ENCODE assay signal across 8 cellular contexts in the genomic region with DNA sequence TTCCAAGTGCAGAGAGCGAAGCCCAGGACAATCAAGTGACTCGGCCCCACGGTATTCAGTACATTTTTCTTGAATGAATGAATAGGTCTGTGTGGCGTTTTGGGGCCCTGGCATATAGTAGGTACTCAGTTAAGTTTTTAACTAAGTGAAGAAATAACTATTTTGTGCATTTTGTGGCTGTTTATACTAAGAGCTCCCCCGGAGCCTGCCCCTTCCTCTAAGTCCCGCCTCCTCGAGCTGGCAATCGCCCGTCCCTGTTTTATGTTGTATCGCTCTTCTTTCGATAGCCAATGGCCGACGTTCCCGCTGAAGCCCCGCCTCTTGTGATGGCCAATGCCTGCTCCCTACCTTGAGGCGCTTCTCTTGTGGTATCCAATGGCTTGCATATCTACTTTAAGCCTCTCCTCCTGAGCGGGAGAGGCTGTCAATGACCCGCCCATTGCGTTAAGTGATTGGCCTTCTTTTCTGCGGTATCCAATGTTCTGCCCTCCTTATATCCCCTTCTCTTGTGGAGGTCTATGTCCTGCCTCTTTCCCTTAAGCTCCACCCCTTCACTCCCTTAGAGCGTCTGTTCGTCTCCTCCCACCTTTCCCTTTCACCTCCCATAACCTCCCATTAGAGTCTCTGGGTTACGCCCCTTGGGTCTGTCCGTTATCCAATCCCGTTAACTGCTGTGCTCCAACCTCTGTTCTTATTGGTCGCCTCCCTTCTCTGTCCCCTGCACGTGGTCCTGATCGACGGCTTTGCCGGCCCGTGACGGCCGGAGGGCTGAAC. TPM values are rescaled to one million over a fixed set of nuclear protein-coding genes. Genes with fewer than 3 reads are reported as not detected.
DNase-seq lines count a peak whose midpoint lies in the region; ATAC-seq and TF ChIP-seq lines count a peak whose summit lies in the region.

No MANE protein-coding gene starts in this region.

- TF ChIP-seq POLR2A in NB4 (IDR thresholded peaks at IDR 0.05; ENCODE audit: extremely low read depth, insufficient read length), result peak; percentile 45

- no peaks in the 10 kb centered on the region for H3K27me3 Mint-ChIP-seq in activated naive CD4-positive, alpha-beta T cell treated with anti-CD3 and anti-CD28 coated beads, Interleukin-2, amount 10 ng/mL, durations not matched to agents 7 days and 5 days

- peak; percentile 100 for DNase-seq in GM04503 (ENCODE audit: low read depth)
- peak; percentile 98 for DNase-seq in NB4 (ENCODE audit: low read depth)
- peak; percentile 100 for DNase-seq in SK-MEL-5 (ENCODE audit: low read depth, low spot score)
- DNase-seq in activated naive CD4-positive, alpha-beta T cell treated with anti-CD3 and anti-CD28 coated beads, Interleukin-2, amount 10 ng/mL, durations not matched to agents 7 days and 5 days, result peak; percentile 99
- DNase-seq in glomerular visceral epithelial cell (ENCODE audit: extremely low spot score), result peak; percentile 100
- peak; percentile 100 for DNase-seq in occipital lobe (lab: John Stamatoyannopoulos, UW)

- H3K27ac ChIP-seq in temporal lobe (ENCODE audit: low read depth, low read length), result peak overlapping the region; percentile 70

- H3K36me3 Mint-ChIP-seq in activated naive CD4-positive, alpha-beta T cell treated with anti-CD3 and anti-CD28 coated beads, Interleukin-2, amount 10 ng/mL, durations not matched to agents 7 days and 5 days, result peaks cover 3% of the 10 kb centered on the region

- peak; percentile 84 for ATAC-seq in HG02571 (IDR thresholded peaks at IDR 0.05; ENCODE audit: unreplicated experiment)

- TF ChIP-seq CTCF in NB4 (IDR thresholded peaks at IDR 0.05; ENCODE audit: low read depth, low read length), result no peak

- H3K4me1 Mint-ChIP-seq in activated naive CD4-positive, alpha-beta T cell treated with anti-CD3 and anti-CD28 coated beads, Interleukin-2, amount 10 ng/mL, durations not matched to agents 7 days and 5 days, result peaks cover 20% of the 10 kb centered on the region

- CTCF ChIA-PET in activated naive CD4-positive, alpha-beta T cell treated with anti-CD3 and anti-CD28 coated beads, Interleukin-2, amount 10 ng/mL, durations not matched to agents 7 days and 5 days (lab: Charles Lee), result interaction anchor here (1.0 to 1.9 kb wide), 5 partner anchors 9 to 484 kb away, joined by 3 to 11 read pairs (median 4); a partner anchor contains a TSS

- in situ Hi-C loops in SK-MEL-5 (cut with HindIII; ENCODE audit: low pct_unique_long_range_greater_than_20kb, low sequenced_read_pairs), result no loop called here

- H3K9me3 Mint-ChIP-seq in activated naive CD4-positive, alpha-beta T cell treated with anti-CD3 and anti-CD28 coated beads, Interleukin-2, amount 10 ng/mL, durations not matched to agents 7 days and 5 days, result no peaks in the 10 kb centered on the region

- no peak overlapping the region for H3K4me3 Mint-ChIP-seq in activated naive CD4-positive, alpha-beta T cell treated with anti-CD3 and anti-CD28 coated beads, Interleukin-2, amount 10 ng/mL, durations not matched to agents 7 days and 5 days

- peak overlapping the region; percentile 74 for H3K4me3 ChIP-seq in NB4 (ENCODE audit: low read depth, low read length)

- no peak overlapping the region for H3K27ac Mint-ChIP-seq in activated naive CD4-positive, alpha-beta T cell treated with anti-CD3 and anti-CD28 coated beads, Interleukin-2, amount 10 ng/mL, durations not matched to agents 7 days and 5 days

RNA-seq across cellular contexts. Expression of a gene that starts 0.5 kb away (rescaled TPM):
- 24.5 and 25.2 TPM in 2 replicates for total RNA-seq in SK-MEL-5 (2014; rRNA removed; shearing (Covaris generic))
- polyA plus RNA-seq in SK-MEL-5 (2015; cell fraction: cytosol; rRNA removed), result 53.2 and 60.4 TPM in 2 replicates
- polyA plus RNA-seq in SK-MEL-5 (2015; cell fraction: nucleus; rRNA removed), result 48.3 and 69.7 TPM in 2 replicates
- total RNA-seq in occipital lobe (32.8 TPM), temporal lobe (29.3 TPM)

RNA-seq across cellular contexts. Expression of a gene that starts 14.0 kb away (rescaled TPM):
- total RNA-seq in SK-MEL-5 (2014; rRNA removed; shearing (Covaris generic)), result 57.7 and 62.3 TPM in 2 replicates
- 81.8 and 119 TPM in 2 replicates for polyA plus RNA-seq in SK-MEL-5 (2015; cell fraction: cytosol; rRNA removed)
- 77.4 and 82.7 TPM in 2 replicates for polyA plus RNA-seq in SK-MEL-5 (2015; cell fraction: nucleus; rRNA removed)
- total RNA-seq in occipital lobe (54.7 TPM), temporal lobe (48.2 TPM)

RNA-seq across cellular contexts. Expression of a gene that starts 46.7 kb away (rescaled TPM):
- 0.05 TPM in 2 replicates for total RNA-seq in SK-MEL-5 (2014; rRNA removed; shearing (Covaris generic))
- polyA plus RNA-seq in SK-MEL-5 (2015; cell fraction: cytosol; rRNA removed), result 0.01 and 0.03 TPM in 2 replicates
- 0.28 and 0.34 TPM in 2 replicates for polyA plus RNA-seq in SK-MEL-5 (2015; cell fraction: nucleus; rRNA removed)
- total RNA-seq in occipital lobe (under 0.01 TPM), temporal lobe (0.49 TPM)

Comparison
In these comparisons a context has a peak if more than half of its experiments do, and no peak if none do; other contexts are left out.
1. Peak in every context shown above with its lines: DNase-seq, ATAC-seq, H3K4me3 ChIP-seq and H3K27ac ChIP-seq.